Comparison of ENCODE assay signal across 18 cellular contexts in the genomic region with DNA sequence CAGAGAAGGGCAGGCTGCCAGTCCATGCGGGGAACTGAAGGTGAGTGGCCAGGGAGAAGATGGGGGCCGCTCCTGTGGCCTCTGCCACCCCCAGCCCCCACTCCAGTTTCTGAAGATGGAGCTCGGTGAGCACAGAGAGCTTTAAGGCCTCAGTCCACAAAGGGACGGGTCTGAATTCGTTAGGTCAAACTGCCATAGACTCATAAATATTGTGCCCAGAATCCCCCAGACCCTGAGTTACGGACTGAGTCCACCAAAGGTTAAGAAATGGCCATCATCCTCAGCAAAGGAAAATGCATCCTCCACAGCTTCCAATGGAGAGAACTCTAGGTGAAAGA.
"Had no signal": no experiment of that assay in that cellular context is flagged by ENCODE, and none has a peak within 500 bp of the region (broad histone marks: within the 10 kb centered on the region; RNA-seq: fewer than 3 reads in every experiment).

No MANE protein-coding gene starts in this region.

- H3K4me1 ChIP-seq: colonic mucosa, esophagus squamous epithelium had no signal

- H3K4me3 Mint-ChIP-seq: natural killer cell treated with Interleukin-12 subunit alpha and Interleukin-12 subunit beta and Interleukin-15 and Interleukin-18, amount 100 ng/mL, for 72 hours; stimulated activated effector memory CD8-positive, alpha-beta T cell treated with anti-CD3 and anti-CD28 coated beads, Interleukin-12 subunit alpha, Interleukin-12 subunit beta, amount 100 ng/mL, for 72 hours had no signal

- H3K36me3 ChIP-seq: colonic mucosa, esophagus squamous epithelium, gastroesophageal sphincter, tibial nerve had no signal

- H3K36me3 Mint-ChIP-seq: natural killer cell treated with Interleukin-12 subunit alpha and Interleukin-12 subunit beta and Interleukin-15 and Interleukin-18, amount 100 ng/mL, for 72 hours; stimulated activated effector memory CD8-positive, alpha-beta T cell treated with anti-CD3 and anti-CD28 coated beads, Interleukin-12 subunit alpha, Interleukin-12 subunit beta, amount 100 ng/mL, for 72 hours had no signal

- H3K27ac ChIP-seq: colonic mucosa, esophagus squamous epithelium, gastroesophageal sphincter, tibial nerve had no signal

- H3K9me3 Mint-ChIP-seq: natural killer cell treated with Interleukin-12 subunit alpha and Interleukin-12 subunit beta and Interleukin-15 and Interleukin-18, amount 100 ng/mL, for 72 hours; stimulated activated effector memory CD8-positive, alpha-beta T cell treated with anti-CD3 and anti-CD28 coated beads, Interleukin-12 subunit alpha, Interleukin-12 subunit beta, amount 100 ng/mL, for 72 hours had no signal

- H3K9me3 ChIP-seq: colonic mucosa, esophagus squamous epithelium, gastroesophageal sphincter, testis, tibial nerve had no signal

- H3K27me3 ChIP-seq: colonic mucosa, gastroesophageal sphincter, testis, tibial nerve had no signal

- DNase-seq: cerebellar nuclear complex; esophagus squamous epithelium; foreskin fibroblast; glutamatergic neuron; kidney; left cardiac atrium; mesenchymal stem cell; right cardiac atrium; stimulated activated CD4-positive, alpha-beta T cell treated with anti-CD3 and anti-CD28 coated beads, Interleukin-4, amount 100 ng/mL, for 1 hour; stimulated activated CD8-positive, alpha-beta memory T cell treated with anti-CD3 and anti-CD28 coated beads, Interleukin-4, amount 100 ng/mL, for 48 hours; stimulated activated naive CD8-positive, alpha-beta T cell treated with anti-CD3 and anti-CD28 coated beads, Interleukin-15, Interleukin-2, amounts not matched to agents 100 U/mL and 50 U/mL, for 24 hours had no signal

- H3K4me3 ChIP-seq: colonic mucosa, esophagus squamous epithelium, gastroesophageal sphincter, lung, testis, tibial nerve had no signal

- H3K27ac Mint-ChIP-seq: natural killer cell treated with Interleukin-12 subunit alpha and Interleukin-12 subunit beta and Interleukin-15 and Interleukin-18, amount 100 ng/mL, for 72 hours; stimulated activated effector memory CD8-positive, alpha-beta T cell treated with anti-CD3 and anti-CD28 coated beads, Interleukin-12 subunit alpha, Interleukin-12 subunit beta, amount 100 ng/mL, for 72 hours had no signal

- H3K4me1 Mint-ChIP-seq: stimulated activated effector memory CD8-positive, alpha-beta T cell treated with anti-CD3 and anti-CD28 coated beads, Interleukin-12 subunit alpha, Interleukin-12 subunit beta, amount 100 ng/mL, for 72 hours had no signal

- ATAC-seq: gastroesophageal sphincter; natural killer cell treated with Interleukin-12 subunit alpha and Interleukin-12 subunit beta and Interleukin-15 and Interleukin-18, amount 100 ng/mL, for 72 hours; stimulated activated effector memory CD8-positive, alpha-beta T cell treated with anti-CD3 and anti-CD28 coated beads, Interleukin-12 subunit alpha, Interleukin-12 subunit beta, amount 100 ng/mL, for 72 hours; stimulated activated naive CD8-positive, alpha-beta T cell treated with anti-CD3 and anti-CD28 coated beads, Interleukin-15, Interleukin-2, amounts not matched to agents 100 U/mL and 50 U/mL, for 24 hours had no signal
